ENCODE assay signal across 15 cellular contexts in genomic region chr9:126127591-126127990, GRCh38.
"Had no signal": no experiment of that assay in that cellular context is flagged by ENCODE, and none has a peak within 500 bp of the region (broad histone marks: within the 10 kb centered on the region; RNA-seq: fewer than 3 reads in every experiment).

No MANE protein-coding gene starts in this region.

- H3K4me3 ChIP-seq: smooth muscle cell, upper lobe of left lung had no signal

- H3K27ac ChIP-seq: foreskin keratinocyte, neutrophil, upper lobe of left lung, WERI-Rb-1 had no signal

- H3K4me1 ChIP-seq: foreskin keratinocyte had no signal

- H3K27me3 ChIP-seq: upper lobe of left lung had no signal

- H3K4me3 Mint-ChIP-seq: activated CD4-positive, alpha-beta T cell treated with anti-CD3 and anti-CD28 coated beads for 36 hours; activated naive CD8-positive, alpha-beta T cell treated with anti-CD3 and anti-CD28 coated beads, Interleukin-2, amount 10 ng/mL, durations not matched to agents 7 days and 5 days; activated T-cell treated with anti-CD3 and anti-CD28 coated beads, Interleukin-2, amount 50 U/mL, for 4 hours; mesothelial cell of epicardium had no signal

- H3K36me3 Mint-ChIP-seq: activated naive CD8-positive, alpha-beta T cell treated with anti-CD3 and anti-CD28 coated beads, Interleukin-2, amount 10 ng/mL, durations not matched to agents 7 days and 5 days; mesothelial cell of epicardium had no signal

- H3K9me3 ChIP-seq: neutrophil had no signal

- H3K27ac Mint-ChIP-seq: activated CD4-positive, alpha-beta T cell treated with anti-CD3 and anti-CD28 coated beads for 36 hours; activated naive CD8-positive, alpha-beta T cell treated with anti-CD3 and anti-CD28 coated beads, Interleukin-2, amount 10 ng/mL, durations not matched to agents 7 days and 5 days; mesothelial cell of epicardium had no signal

- H3K36me3 ChIP-seq: neutrophil, upper lobe of left lung, WERI-Rb-1 had no signal

- H3K4me1 Mint-ChIP-seq: activated CD4-positive, alpha-beta T cell treated with anti-CD3 and anti-CD28 coated beads for 36 hours; activated naive CD8-positive, alpha-beta T cell treated with anti-CD3 and anti-CD28 coated beads, Interleukin-2, amount 10 ng/mL, durations not matched to agents 7 days and 5 days had no signal

- DNase-seq: activated CD4-positive, alpha-beta T cell treated with anti-CD3 and anti-CD28 coated beads for 36 hours; activated gamma-delta T cell; activated naive CD8-positive, alpha-beta T cell treated with anti-CD3 and anti-CD28 coated beads, Interleukin-2, amount 10 ng/mL, durations not matched to agents 7 days and 5 days; activated T-cell treated with anti-CD3 and anti-CD28 coated beads, Interleukin-2, amount 50 U/mL, for 4 hours; anterior cingulate cortex; foreskin keratinocyte; posterior cingulate gyrus; right cardiac atrium; stimulated activated naive CD4-positive, alpha-beta T cell; T-helper 1 cell; upper lobe of left lung; WERI-Rb-1 had no signal

- ATAC-seq: activated CD4-positive, alpha-beta T cell treated with anti-CD3 and anti-CD28 coated beads for 36 hours; activated T-cell treated with anti-CD3 and anti-CD28 coated beads, Interleukin-2, amount 50 U/mL, for 4 hours; foreskin keratinocyte; right cardiac atrium had no signal
